Comparison of ENCODE assay signal across 10 cellular contexts in genomic region chr1:226000493-226000981, GRCh38. TPM values are rescaled to one million over a fixed set of nuclear protein-coding genes. Genes with fewer than 3 reads are reported as not detected.
DNase-seq lines count a peak whose midpoint lies in the region; ATAC-seq, FAIRE-seq and TF ChIP-seq lines count a peak whose summit lies in the region.
"Not testable (repeated sequence)": the region's sequence is repeated elsewhere in the genome, so short reads cannot be mapped to it uniquely, and the experiment has no call there.
"Had no signal": no experiment of that assay in that cellular context is flagged by ENCODE, and none has a peak within 500 bp of the region (broad histone marks: within the 10 kb centered on the region; RNA-seq: fewer than 3 reads in every experiment).

No MANE protein-coding gene starts in this region.

- not testable (repeated sequence) for DNase-seq in activated CD8-positive, alpha-beta T cell treated with anti-CD3 and anti-CD28 coated beads, Interleukin-2, amount 10 ng/mL, durations not matched to agents 7 days and 5 days; cardiac muscle cell (ENCODE audit: low read depth in 1 of 2, low spot score in 1 of 2); natural killer cell treated with Interleukin-12 subunit alpha and Interleukin-12 subunit beta and Interleukin-15 and Interleukin-18, amount 100 ng/mL, for 72 hours (ENCODE audit: low spot score)
- DNase-seq in K562 (ENCODE audit: extremely low read depth in 1 of 4, low spot score in 3 of 4): peak in 1 of 4 experiments; percentile 63
- peak; percentile 25 for DNase-seq in stimulated activated naive CD8-positive, alpha-beta T cell treated with anti-CD3 and anti-CD28 coated beads, Interleukin-15, Interleukin-2, amounts not matched to agents 100 U/mL and 50 U/mL, for 24 hours

- TF ChIP-seq POLR2A in K562 (conservative IDR thresholded peaks at IDR 0.05): not testable (repeated sequence)

- H3K27ac Mint-ChIP-seq in activated CD8-positive, alpha-beta T cell treated with anti-CD3 and anti-CD28 coated beads, Interleukin-2, amount 10 ng/mL, durations not matched to agents 7 days and 5 days: peak overlapping the region; percentile 100
- H3K27ac Mint-ChIP-seq in natural killer cell treated with Interleukin-12 subunit alpha and Interleukin-12 subunit beta and Interleukin-15 and Interleukin-18, amount 100 ng/mL, for 72 hours: peak overlapping the region; percentile 99 to 100

- not testable (repeated sequence) for H3K9me3 Mint-ChIP-seq in activated CD8-positive, alpha-beta T cell treated with anti-CD3 and anti-CD28 coated beads, Interleukin-2, amount 10 ng/mL, durations not matched to agents 7 days and 5 days (ENCODE audit: insufficient read depth); natural killer cell treated with Interleukin-12 subunit alpha and Interleukin-12 subunit beta and Interleukin-15 and Interleukin-18, amount 100 ng/mL, for 72 hours

- not testable (repeated sequence) for TF ChIP-seq RAD21 in K562 (CRISPR knock-in tag; conservative IDR thresholded peaks at IDR 0.05 in 1 of 2, IDR thresholded peaks at IDR 0.05 in 1 of 2)

- peak overlapping the region; percentile 100 for H3K4me3 Mint-ChIP-seq in activated CD8-positive, alpha-beta T cell treated with anti-CD3 and anti-CD28 coated beads, Interleukin-2, amount 10 ng/mL, durations not matched to agents 7 days and 5 days
- H3K4me3 Mint-ChIP-seq in natural killer cell treated with Interleukin-12 subunit alpha and Interleukin-12 subunit beta and Interleukin-15 and Interleukin-18, amount 100 ng/mL, for 72 hours: peak overlapping the region; percentile 97

- TF ChIP-seq CTCF in OCI-LY3 (IDR thresholded peaks at IDR 0.05; ENCODE audit: low read depth, low read length); K562 (IDR thresholded peaks at IDR 0.05 in 2 of 3, conservative IDR thresholded peaks at IDR 0.05 in 1 of 3; ENCODE audit: insufficient read depth in 2 of 3, low read depth in 1 of 3, low read length in 3 of 3); cardiac muscle cell (IDR thresholded peaks at IDR 0.05; ENCODE audit: low read depth, low read length): not testable (repeated sequence)

- not testable (repeated sequence) for H3K27me3 ChIP-seq in OCI-LY3 (ENCODE audit: low read depth, low read length); K562 (ENCODE audit: control insufficient read depth in 2 of 2, insufficient read depth in 2 of 2, low read length in 2 of 2); cardiac muscle cell

- not testable (repeated sequence) for H3K27me3 Mint-ChIP-seq in activated CD8-positive, alpha-beta T cell treated with anti-CD3 and anti-CD28 coated beads, Interleukin-2, amount 10 ng/mL, durations not matched to agents 7 days and 5 days (ENCODE audit: low read depth); natural killer cell treated with Interleukin-12 subunit alpha and Interleukin-12 subunit beta and Interleukin-15 and Interleukin-18, amount 100 ng/mL, for 72 hours

- H4K20me1 ChIP-seq in OCI-LY3 (ENCODE audit: insufficient read depth, low read length); K562 (replicated peaks; ENCODE audit: control insufficient read depth, insufficient read depth, low read length): not testable (repeated sequence)

- H3K4me2 ChIP-seq in OCI-LY3 (ENCODE audit: low read length): peak overlapping the region; percentile 86
- peak overlapping the region; percentile 84 for H3K4me2 ChIP-seq in K562 (ENCODE audit: insufficient read depth, low read length)

- intact Hi-C loops in K562 (cut with micrococcal nuclease): not testable (repeated sequence)

- H3K4me1 ChIP-seq in OCI-LY3 (ENCODE audit: low read length) (peaks cover 46% of the 10 kb centered on the region), K562 (replicated peaks in 1 of 2; ENCODE audit: control insufficient read depth in 2 of 2, insufficient read depth in 2 of 2, low read length in 2 of 2) (peaks cover 36 to 63% of the 10 kb centered on the region in 2 experiments), cardiac muscle cell (ENCODE audit: low read depth) (peaks cover 29% of the 10 kb centered on the region)

- H3K9me1 ChIP-seq in K562 (ENCODE audit: control insufficient read depth, insufficient read depth, low read length): not testable (repeated sequence)

- 0 out of 2 replicates have a peak, but pooled peaks have one; percentile 1 for TF ChIP-seq EP300 in K562 (IDR thresholded peaks at IDR 0.05; ENCODE audit: low read length)

- peak overlapping the region; percentile 64 for H3K4me3 ChIP-seq in GM08714 (ENCODE audit: low read length)
- H3K4me3 ChIP-seq in OCI-LY3 (ENCODE audit: low read length): peak overlapping the region; percentile 76
- peak overlapping the region; percentile 42 for H3K4me3 ChIP-seq in K562
- not testable (repeated sequence) for H3K4me3 ChIP-seq in cardiac muscle cell

- peaks cover 72% of the 10 kb centered on the region for H3K4me1 Mint-ChIP-seq in activated CD8-positive, alpha-beta T cell treated with anti-CD3 and anti-CD28 coated beads, Interleukin-2, amount 10 ng/mL, durations not matched to agents 7 days and 5 days (ENCODE audit: low read depth)
- H3K4me1 Mint-ChIP-seq in natural killer cell treated with Interleukin-12 subunit alpha and Interleukin-12 subunit beta and Interleukin-15 and Interleukin-18, amount 100 ng/mL, for 72 hours (ENCODE audit: low read depth in 2 of 2): peaks cover 51 to 60% of the 10 kb centered on the region in 2 donors

- not testable (repeated sequence) for BruUV-seq in K562 (replicated peaks; lab: Mats Ljungman, UMichigan)

- H3K36me3 Mint-ChIP-seq in activated CD8-positive, alpha-beta T cell treated with anti-CD3 and anti-CD28 coated beads, Interleukin-2, amount 10 ng/mL, durations not matched to agents 7 days and 5 days (ENCODE audit: low read depth): peaks cover 15% of the 10 kb centered on the region
- H3K36me3 Mint-ChIP-seq in natural killer cell treated with Interleukin-12 subunit alpha and Interleukin-12 subunit beta and Interleukin-15 and Interleukin-18, amount 100 ng/mL, for 72 hours: peaks cover 13% of the 10 kb centered on the region

- H3K9ac ChIP-seq in OCI-LY3 (ENCODE audit: low read length) (peak overlapping the region; percentile 91), K562 (ENCODE audit: insufficient read depth in 1 of 2, low read depth in 2 of 2, low read length in 2 of 2) (peak overlapping the region; percentile 87 to 96; a peak in 3 of 4 replicates)

- not testable (repeated sequence) for H3K36me3 ChIP-seq in OCI-LY3 (replicated peaks; ENCODE audit: low read depth, low read length); cardiac muscle cell
- H3K36me3 ChIP-seq in K562 (ENCODE audit: control insufficient read depth, insufficient read depth, low read length): peaks cover 32% of the 10 kb centered on the region

- POLR2A ChIA-PET in activated CD8-positive, alpha-beta T cell treated with anti-CD3 and anti-CD28 coated beads, Interleukin-2, amount 10 ng/mL, durations not matched to agents 7 days and 5 days (lab: Charles Lee): interaction anchor here (0.8 to 2.1 kb wide), 16 partner anchors 8 to 659 kb away, joined by 3 to 113 read pairs (median 8); partner anchors contain the start of genes H3-3A, PYCR2 and SRP9
- POLR2A ChIA-PET in K562 (lab: Yijun Ruan, JAX): interaction anchor here (0.6 to 7.5 kb wide), 21 partner anchors 10 to 1780 kb away, joined by 3 to 100 read pairs (median 5); partner anchors contain the start of genes H3-3A, PYCR2, SRP9 and TMEM63A

- not testable (repeated sequence) for ATAC-seq in activated CD8-positive, alpha-beta T cell treated with anti-CD3 and anti-CD28 coated beads, Interleukin-2, amount 10 ng/mL, durations not matched to agents 7 days and 5 days; K562; natural killer cell treated with Interleukin-12 subunit alpha and Interleukin-12 subunit beta and Interleukin-15 and Interleukin-18, amount 100 ng/mL, for 72 hours; stimulated activated naive CD8-positive, alpha-beta T cell treated with anti-CD3 and anti-CD28 coated beads, Interleukin-15, Interleukin-2, amounts not matched to agents 100 U/mL and 50 U/mL, for 24 hours

- peak overlapping the region; percentile 56 for H2AFZ ChIP-seq in OCI-LY3 (ENCODE audit: low read depth, low read length)
- H2AFZ ChIP-seq in K562 (ENCODE audit: low read depth, low read length): peak overlapping the region; percentile 92

- H3K9me3 ChIP-seq in OCI-LY3 (ENCODE audit: insufficient read depth, low read length); K562 (replicated peaks; ENCODE audit: control insufficient read depth, insufficient read depth, low read depth, low read length); cardiac muscle cell (ENCODE audit: low read depth): not testable (repeated sequence)

- in situ Hi-C loops in K562 (cut with MboI): not testable (repeated sequence)

- not testable (repeated sequence) for FAIRE-seq in K562 (lab: Jason Lieb, UNC)

- H3K79me2 ChIP-seq in OCI-LY3 (ENCODE audit: low read length) (peaks cover 36% of the 10 kb centered on the region), K562 (ENCODE audit: control insufficient read depth, insufficient read depth, low read length) (peaks cover 49% of the 10 kb centered on the region)

- CTCF ChIA-PET in activated CD8-positive, alpha-beta T cell treated with anti-CD3 and anti-CD28 coated beads, Interleukin-2, amount 10 ng/mL, durations not matched to agents 7 days and 5 days (lab: Charles Lee): interaction anchor here (0.6 to 3.5 kb wide), 7 partner anchors 13 to 1730 kb away, joined by 3 to 61 read pairs (median 4); partner anchors contain the start of gene H3-3A
- CTCF ChIA-PET in K562 (lab: Yijun Ruan, JAX; ENCODE audit: low intra/inter-chr PET ratio): not testable (repeated sequence)

- WGBS in K562 (ENCODE audit: insufficient coverage, low coverage, missing lambda C conversion rate): 10% methylated on average over 21 of the region's 21 CpGs

- H3K27ac ChIP-seq in OCI-LY3 (ENCODE audit: low read length) (peak overlapping the region; percentile 93), K562 (ENCODE audit: extremely low read depth, low read depth, low read length) (peak overlapping the region; percentile 98), cardiac muscle cell (peak overlapping the region; percentile 95)

RNA-seq across cellular contexts. Expression of gene SDE2, which starts 1.4 kb away (rescaled TPM):
- 10 to 100 TPM; 15.4 to 16.9 TPM for total RNA-seq in activated CD8-positive, alpha-beta T cell treated with anti-CD3 and anti-CD28 coated beads, Interleukin-2, amount 10 ng/mL, durations not matched to agents 7 days and 5 days
- total RNA-seq in K562 (2011; cell fraction: chromatin; rRNA removed; ENCODE audit: low replicate concordance): 30.3 and 54.4 TPM in 2 replicates
- total RNA-seq in K562 (2011; cell fraction: nucleolus; rRNA removed): 21.3 and 22.5 TPM in 2 replicates
- 40.9 and 49.1 TPM in 2 replicates for total RNA-seq in K562 (2011; cell fraction: nucleoplasm; rRNA removed)
- 44.9 and 46.0 TPM in 2 replicates for total RNA-seq in K562 (2014; rRNA removed)
- total RNA-seq in K562 (2014; rRNA removed; fragmentation: Illumina TruSeq; extraction: Trizol): 62.3 and 72.5 TPM in 2 replicates
- total RNA-seq in K562 (2015; rRNA removed; fragmentation: Illumina TruSeq; extraction: Trizol): 42.7 and 43.0 TPM in 2 replicates
- 45.3 and 50.5 TPM in 2 replicates for total RNA-seq in K562 (2021)
- polyA plus RNA-seq in K562 (2011; rRNA removed): 35.6 and 49.1 TPM in 2 replicates
- polyA plus RNA-seq in K562 (2011; cell fraction: cytosol; rRNA removed): 19.9 and 37.9 TPM in 2 replicates
- polyA plus RNA-seq in K562 (2011; cell fraction: nucleus; rRNA removed): 10.7 and 11.3 TPM in 2 replicates
- 13.2 and 19.6 TPM in 2 replicates for polyA plus RNA-seq in K562 (2012)
- 35.7 and 39.9 TPM in 2 replicates for polyA plus RNA-seq in K562 (2014; fragmentation: Illumina TruSeq; extraction: Trizol)
- 10 to 100 TPM; 14.3 to 19.3 TPM for polyA plus RNA-seq in K562 (2014; fragmentation: Nextera tagmentation; extraction: Ambion mirVana)
- 44.6 and 46.1 TPM in 2 replicates for polyA plus RNA-seq in K562 (2014; rRNA removed)
- polyA minus RNA-seq in K562 (2011; rRNA and poly(A)+ RNA removed): 55.7 and 62.4 TPM in 2 replicates
- polyA minus RNA-seq in K562 (2011; cell fraction: cytosol; rRNA and poly(A)+ RNA removed): 24.8 and 29.7 TPM in 2 replicates
- 11.2 and 15.9 TPM in 2 replicates for polyA minus RNA-seq in K562 (2011; cell fraction: nucleus; rRNA and poly(A)+ RNA removed)
- total RNA-seq in cardiac muscle cell: 16.1 and 21.1 TPM in 2 replicates
- polyA plus RNA-seq in cardiac muscle cell: 17.6 and 28.3 TPM in 2 replicates
- total RNA-seq in natural killer cell treated with Interleukin-12 subunit alpha and Interleukin-12 subunit beta and Interleukin-15 and Interleukin-18, amount 100 ng/mL, for 72 hours: 10 to 100 TPM; 25.5 to 30.4 TPM

RNA-seq across cellular contexts. Expression of gene LEFTY2, which starts 59.5 kb away (rescaled TPM):
- not detected for total RNA-seq in activated CD8-positive, alpha-beta T cell treated with anti-CD3 and anti-CD28 coated beads, Interleukin-2, amount 10 ng/mL, durations not matched to agents 7 days and 5 days
- 0.23 TPM in 1 of 2 replicates, not detected in the other for total RNA-seq in K562 (2011; cell fraction: chromatin; rRNA removed; ENCODE audit: low replicate concordance)
- total RNA-seq in K562 (2011; cell fraction: nucleolus; rRNA removed): not detected in 2 replicates
- 0.29 TPM in 1 of 2 replicates, not detected in the other for total RNA-seq in K562 (2011; cell fraction: nucleoplasm; rRNA removed)
- 0.08 and 0.14 TPM in 2 replicates for total RNA-seq in K562 (2014; rRNA removed)
- not detected in 2 replicates for total RNA-seq in K562 (2014; rRNA removed; fragmentation: Illumina TruSeq; extraction: Trizol)
- not detected in 2 replicates for total RNA-seq in K562 (2015; rRNA removed; fragmentation: Illumina TruSeq; extraction: Trizol)
- not detected in 2 replicates for total RNA-seq in K562 (2021)
- 0.04 and 0.07 TPM in 2 replicates for polyA plus RNA-seq in K562 (2011; rRNA removed)
- polyA plus RNA-seq in K562 (2011; cell fraction: cytosol; rRNA removed): 0.03 and 0.06 TPM in 2 replicates
- polyA plus RNA-seq in K562 (2011; cell fraction: nucleus; rRNA removed): 0.06 TPM in 1 of 2 replicates, not detected in the other
- polyA plus RNA-seq in K562 (2012): 0.04 TPM in 2 replicates
- polyA plus RNA-seq in K562 (2014; fragmentation: Illumina TruSeq; extraction: Trizol): not detected in 2 replicates
- polyA plus RNA-seq in K562 (2014; fragmentation: Nextera tagmentation; extraction: Ambion mirVana): not detected
- polyA plus RNA-seq in K562 (2014; rRNA removed): 0.78 TPM in 1 of 2 replicates, not detected in the other
- not detected in 2 replicates for polyA minus RNA-seq in K562 (2011; rRNA and poly(A)+ RNA removed)
- not detected in 2 replicates for polyA minus RNA-seq in K562 (2011; cell fraction: cytosol; rRNA and poly(A)+ RNA removed)
- not detected in 2 replicates for polyA minus RNA-seq in K562 (2011; cell fraction: nucleus; rRNA and poly(A)+ RNA removed)
- total RNA-seq in cardiac muscle cell: 4.0 and 14.0 TPM in 2 replicates
- 2.7 and 9.0 TPM in 2 replicates for polyA plus RNA-seq in cardiac muscle cell
- not detected for total RNA-seq in natural killer cell treated with Interleukin-12 subunit alpha and Interleukin-12 subunit beta and Interleukin-15 and Interleukin-18, amount 100 ng/mL, for 72 hours
- total RNA-seq: bronchial epithelial cell, Daoy had no signal
- polyA plus RNA-seq: BJ had no signal
